Comparison of ENCODE assay signal across 31 cellular contexts in genomic region chr2:33505966-33506365, GRCh38. TPM values are rescaled to one million over a fixed set of nuclear protein-coding genes. Genes with fewer than 3 reads are reported as not detected.
DNase-seq lines count a peak whose midpoint lies in the region; ATAC-seq and TF ChIP-seq lines count a peak whose summit lies in the region.
"Had no signal": no experiment of that assay in that cellular context is flagged by ENCODE, and none has a peak within 500 bp of the region (broad histone marks: within the 10 kb centered on the region; RNA-seq: fewer than 3 reads in every experiment).

No MANE protein-coding gene starts in this region.

- H3K36me3 Mint-ChIP-seq in mesothelial cell of epicardium: no peaks in the 10 kb centered on the region
- H3K36me3 Mint-ChIP-seq: immature natural killer cell had no signal

- H3K27me3 Mint-ChIP-seq in mesothelial cell of epicardium (ENCODE audit: low read depth): peaks cover 2% of the 10 kb centered on the region
- H3K27me3 Mint-ChIP-seq: activated naive CD8-positive, alpha-beta T cell; activated T-cell treated with anti-CD3 and anti-CD28 coated beads, Interleukin-2, amount 50 U/mL, for 24 hours; dendritic cell treated with granulocyte-macrophage colony-stimulating factor and Interleukin-4, amounts not matched to agents 40 ng/mL and 50 ng/mL, for 4 days; memory B cell; stimulated activated naive CD8-positive, alpha-beta T cell treated with anti-CD3 and anti-CD28 coated beads, Interleukin-15, amount 100 ng/mL, for 72 hours had no signal

- peaks cover 10% of the 10 kb centered on the region for H3K9me3 Mint-ChIP-seq in mesothelial cell of epicardium
- H3K9me3 Mint-ChIP-seq: activated T-cell treated with anti-CD3 and anti-CD28 coated beads, Interleukin-2, amount 50 U/mL, for 24 hours; dendritic cell treated with granulocyte-macrophage colony-stimulating factor and Interleukin-4, amounts not matched to agents 40 ng/mL and 50 ng/mL, for 4 days; endodermal cell; GM23338; HFFc6; immature natural killer cell; memory B cell; stimulated activated naive CD8-positive, alpha-beta T cell treated with anti-CD3 and anti-CD28 coated beads, Interleukin-15, amount 100 ng/mL, for 72 hours had no signal

- no peak overlapping the region for H3K4me3 Mint-ChIP-seq in mesothelial cell of epicardium
- H3K4me3 Mint-ChIP-seq: activated naive CD8-positive, alpha-beta T cell; activated T-cell treated with anti-CD3 and anti-CD28 coated beads, Interleukin-2, amount 50 U/mL, for 24 hours; dendritic cell treated with granulocyte-macrophage colony-stimulating factor and Interleukin-4, amounts not matched to agents 40 ng/mL and 50 ng/mL, for 4 days; endodermal cell; GM23338; HFFc6; immature natural killer cell; memory B cell; stimulated activated naive CD8-positive, alpha-beta T cell treated with anti-CD3 and anti-CD28 coated beads, Interleukin-15, amount 100 ng/mL, for 72 hours had no signal

- ATAC-seq in HG03108 (IDR thresholded peaks at IDR 0.05; ENCODE audit: unreplicated experiment): no peak
- no peak for ATAC-seq in HG03378 (IDR thresholded peaks at IDR 0.05; ENCODE audit: unreplicated experiment)
- ATAC-seq: esophagus mucosa; gastrocnemius medialis; GM23338; K562; right cardiac atrium; stimulated activated naive CD8-positive, alpha-beta T cell treated with anti-CD3 and anti-CD28 coated beads, Interleukin-15, amount 100 ng/mL, for 72 hours had no signal

- no peak overlapping the region for H3K27ac Mint-ChIP-seq in mesothelial cell of epicardium
- H3K27ac Mint-ChIP-seq: activated naive CD8-positive, alpha-beta T cell; activated T-cell treated with anti-CD3 and anti-CD28 coated beads, Interleukin-2, amount 50 U/mL, for 24 hours; dendritic cell treated with granulocyte-macrophage colony-stimulating factor and Interleukin-4, amounts not matched to agents 40 ng/mL and 50 ng/mL, for 4 days; endodermal cell; GM23338; HFFc6; immature natural killer cell; stimulated activated naive CD8-positive, alpha-beta T cell treated with anti-CD3 and anti-CD28 coated beads, Interleukin-15, amount 100 ng/mL, for 72 hours had no signal

- H3K4me1 Mint-ChIP-seq in mesothelial cell of epicardium: peaks cover 8% of the 10 kb centered on the region
- H3K4me1 Mint-ChIP-seq: stimulated activated naive CD8-positive, alpha-beta T cell treated with anti-CD3 and anti-CD28 coated beads, Interleukin-15, amount 100 ng/mL, for 72 hours had no signal

- DNase-seq in Ammon's horn (ENCODE audit: low spot score) (peak; percentile 95), astrocyte of the hippocampus (ENCODE audit: low read depth, low spot score) (peak; percentile 29), globus pallidus (ENCODE audit: low spot score) (peak; percentile 98), putamen (ENCODE audit: low spot score) (peak; percentile 96), mesothelial cell of epicardium (ENCODE audit: low spot score in 2 of 2, unreplicated experiment in 2 of 2) (no peak), foreskin fibroblast (no peak)
- DNase-seq: activated CD4-positive, CD25-positive, alpha-beta regulatory T cell; activated effector memory CD4-positive, alpha-beta T cell treated with anti-CD3 and anti-CD28 coated beads, Interleukin-2, amount 50 U/mL, for 16 hours; activated T-cell treated with anti-CD3 and anti-CD28 coated beads, Interleukin-2, amount 50 U/mL, for 24 hours; central memory CD4-positive, alpha-beta T cell; endodermal cell; gastrocnemius medialis; HFFc6; immature natural killer cell; NCI-H1092; NCI-H187; NCI-H2171; right cardiac atrium; stimulated activated CD8-positive, alpha-beta memory T cell treated with anti-CD3 and anti-CD28 coated beads, Interleukin-4, amount 100 ng/mL, for 48 hours; stimulated activated naive CD8-positive, alpha-beta T cell treated with anti-CD3 and anti-CD28 coated beads, Interleukin-15, amount 100 ng/mL, for 72 hours; T-helper 1 cell; trophoblast cell had no signal

- TF ChIP-seq CTCF in mesothelial cell of epicardium (IDR thresholded peaks at IDR 0.05; ENCODE audit: unreplicated experiment) (no peak), foreskin fibroblast (IDR thresholded peaks at IDR 0.05; ENCODE audit: low read depth, low read length) (no peak)

- H3K4me3 ChIP-seq in foreskin fibroblast (ENCODE audit: low read depth in 1 of 2, low read length in 2 of 2): no peak overlapping the region
- H3K4me3 ChIP-seq: gastrocnemius medialis, GM23338, K562 had no signal

RNA-seq across cellular contexts. Expression of gene RASGRP3, which starts 29.5 kb away (rescaled TPM):
- total RNA-seq in mesothelial cell of epicardium: 0.58 to 0.75 TPM (median 0.66 TPM) in 3 replicates
- total RNA-seq: NCI-H460 had no signal

Comparison
In these comparisons a context has a peak if more than half of its experiments do, and no peak if none do; other contexts are left out.
1. DNase-seq: peak in Ammon's horn (single experiment), astrocyte of the hippocampus (single experiment), globus pallidus (single experiment) and putamen (single experiment); none in mesothelial cell of epicardium (0 of 2) and foreskin fibroblast (0 of 2).